9 cellular contexts compared by ENCODE assay signal in the genomic region with DNA sequence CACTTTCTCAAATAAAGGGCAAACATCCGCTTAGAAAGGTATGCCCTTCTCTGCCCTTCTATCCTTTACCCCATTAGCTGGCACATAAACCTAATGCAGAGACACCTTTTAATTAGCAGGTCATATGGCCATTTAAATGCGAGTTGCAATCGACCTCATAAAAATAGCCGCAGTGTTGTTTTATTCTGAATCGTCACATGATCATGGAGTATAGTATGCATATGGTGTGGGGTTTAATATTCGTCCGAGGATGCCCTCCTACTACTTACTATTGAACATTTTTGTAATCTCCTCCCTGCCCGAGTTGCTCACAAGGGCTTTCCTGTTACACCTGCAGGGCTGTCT.
DNase-seq lines count a peak whose midpoint lies in the region; ATAC-seq and TF ChIP-seq lines count a peak whose summit lies in the region.
"Had no signal": no experiment of that assay in that cellular context is flagged by ENCODE, and none has a peak within 500 bp of the region (broad histone marks: within the 10 kb centered on the region; RNA-seq: fewer than 3 reads in every experiment).

No MANE protein-coding gene starts in this region.

- H3K9me3 Mint-ChIP-seq in central memory CD8-positive, alpha-beta T cell = no peaks in the 10 kb centered on the region

- H3K9me3 ChIP-seq in cardiac muscle cell (ENCODE audit: low read depth) = no peaks in the 10 kb centered on the region
- H3K9me3 ChIP-seq in mucosa of stomach (ENCODE audit: control insufficient read depth, low read length) = no peaks in the 10 kb centered on the region
- no peaks in the 10 kb centered on the region for H3K9me3 ChIP-seq in uterus

- H3K9ac ChIP-seq in mucosa of stomach (ENCODE audit: low read length) = peak overlapping the region; percentile 81

- intact Hi-C loops in left cardiac atrium (cut with DNase I) = loop anchor here (2.0 to 5.0 kb wide), 3 partner anchors 175 to 719 kb away; no protein-coding TSS in a partner anchor
- intact Hi-C loops in uterus (cut with DNase I; ENCODE audit: low total_unique reads) = loop anchor here (5.0 to 10.0 kb wide), 2 partner anchors 177 to 675 kb away; no protein-coding TSS in a partner anchor

- H3K4me3 Mint-ChIP-seq in central memory CD8-positive, alpha-beta T cell = peak overlapping the region; percentile 91

- no peak for ATAC-seq in left cardiac atrium
- ATAC-seq in central memory CD8-positive, alpha-beta T cell (replicated peaks; ENCODE audit: extremely low read depth, poor library complexity, severe bottlenecking) = peak; percentile 24
- no peak for ATAC-seq in HG03460 (IDR thresholded peaks at IDR 0.05; ENCODE audit: unreplicated experiment)

- H3K27ac ChIP-seq in cardiac muscle cell (peak overlapping the region; percentile 93), uterus (peak overlapping the region; percentile 93 to 95)
- H3K27ac ChIP-seq: HL-60 had no signal

- H3K4me3 ChIP-seq in cardiac muscle cell = peak overlapping the region; percentile 50
- H3K4me3 ChIP-seq in mucosa of stomach (ENCODE audit: low read length) = peak overlapping the region; percentile 77
- peak overlapping the region in 1 of 2 donors; percentile 55 for H3K4me3 ChIP-seq in uterus

- peaks cover 90% of the 10 kb centered on the region for H3K4me1 Mint-ChIP-seq in central memory CD8-positive, alpha-beta T cell

- H3K36me3 ChIP-seq in cardiac muscle cell (peaks cover 3% of the 10 kb centered on the region), mucosa of stomach (ENCODE audit: control insufficient read depth, insufficient read depth, low read length) (no peaks in the 10 kb centered on the region), uterus (no peaks in the 10 kb centered on the region)

- peaks cover 44% of the 10 kb centered on the region for H3K4me1 ChIP-seq in cardiac muscle cell (ENCODE audit: low read depth)
- H3K4me1 ChIP-seq in mucosa of stomach (ENCODE audit: control insufficient read depth, insufficient read depth, low read length) = peaks cover 46% of the 10 kb centered on the region
- H3K4me1 ChIP-seq in uterus = peaks cover 0 to 15% of the 10 kb centered on the region in 2 donors

- no peaks in the 10 kb centered on the region for H3K27me3 Mint-ChIP-seq in central memory CD8-positive, alpha-beta T cell

- peaks cover 55% of the 10 kb centered on the region for H3K36me3 Mint-ChIP-seq in central memory CD8-positive, alpha-beta T cell (ENCODE audit: insufficient read depth)

- DNase-seq in cardiac muscle cell (ENCODE audit: low read depth in 1 of 2, low spot score in 1 of 2) (no peak), left cardiac atrium (no peak), uterus (no peak), HK-2 (ENCODE audit: unreplicated experiment) (no peak), HuH-7 (ENCODE audit: low spot score) (no peak)
- DNase-seq in central memory CD8-positive, alpha-beta T cell (ENCODE audit: low spot score in 2 of 2) = no peak

- peak overlapping the region; percentile 54 for H3K27ac Mint-ChIP-seq in central memory CD8-positive, alpha-beta T cell (ENCODE audit: low read depth)

- no peak for TF ChIP-seq POLR2A in uterus (IDR thresholded peaks at IDR 0.05)

- H3K27me3 ChIP-seq in cardiac muscle cell (no peaks in the 10 kb centered on the region), mucosa of stomach (ENCODE audit: control insufficient read depth, insufficient read depth, low read length) (no peaks in the 10 kb centered on the region), uterus (no peaks in the 10 kb centered on the region)

- no peak for TF ChIP-seq CTCF in cardiac muscle cell (IDR thresholded peaks at IDR 0.05; ENCODE audit: low read depth, low read length)
- no peak for TF ChIP-seq CTCF in uterus (IDR thresholded peaks at IDR 0.05)
